ENCODE assay signal across 2 cellular contexts in genomic region chr21:15243356-15243755, GRCh38.
TF ChIP-seq lines count a peak whose summit lies in the region.

No MANE protein-coding gene starts in this region.

TF ChIP-seq in K562, 482 proteins besides CTCF, POLR2A, EP300 and RAD21 (continued from another document):
- TF ChIP-seq ARID3A (IDR thresholded peaks at IDR 0.05; ENCODE audit: borderline replicate concordance, low read depth, low read length): no peak
- no peak for TF ChIP-seq PCBP2 (IDR thresholded peaks at IDR 0.05; ENCODE audit: low read depth, low read length, poor library complexity, severe bottlenecking)
- TF ChIP-seq ZNF407 (IDR thresholded peaks at IDR 0.05; ENCODE audit: low read depth): no peak

TF ChIP-seq in SK-N-SH, 30 proteins besides CTCF, POLR2A, EP300 and RAD21 (continued from another document):
- TF ChIP-seq USF2 (IDR thresholded peaks at IDR 0.05; ENCODE audit: borderline replicate concordance, low read depth, low read length) (no peak), TAF1 (IDR thresholded peaks at IDR 0.05; ENCODE audit: borderline replicate concordance, low read depth, low read length) (no peak), SMC3 (IDR thresholded peaks at IDR 0.05; ENCODE audit: low read depth, low read length) (no peak), FOSL2 (IDR thresholded peaks at IDR 0.05; ENCODE audit: borderline replicate concordance, low read depth) (no peak), NFIC (IDR thresholded peaks at IDR 0.05; ENCODE audit: borderline replicate concordance) (no peak)
